In the genomic region with DNA sequence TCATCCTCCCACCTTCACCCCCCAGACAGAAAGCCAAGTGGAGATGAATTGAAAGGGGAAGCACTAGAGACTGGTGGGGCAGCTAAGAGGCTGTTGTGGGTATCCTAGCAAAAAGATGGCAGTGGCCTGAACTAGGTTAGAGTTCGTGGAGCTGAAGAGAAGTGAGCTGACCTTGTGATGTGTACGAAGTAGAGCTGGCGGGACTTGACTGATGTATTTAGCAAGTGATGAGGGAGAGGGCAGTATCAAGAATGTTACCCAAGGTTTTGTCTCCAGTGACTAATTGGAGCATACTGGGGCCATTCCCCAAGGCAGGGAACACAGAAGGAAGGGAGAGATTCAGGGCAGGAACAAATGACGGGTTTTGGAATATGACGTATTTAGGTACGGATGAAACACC, we compare ENCODE assay signal across 2 cellular contexts.
TF ChIP-seq lines count a peak whose summit lies in the region.

No MANE protein-coding gene starts in this region.

TF ChIP-seq in IMR-90, 13 proteins besides CTCF, POLR2A, EP300 and RAD21:
- TF ChIP-seq BHLHE40 (IDR thresholded peaks at IDR 0.05; ENCODE audit: low read depth, low read length) = no peak
- TF ChIP-seq CHD1 (IDR thresholded peaks at IDR 0.05; ENCODE audit: low read depth, low read length) = no peak

TF ChIP-seq in liver, 16 proteins besides CTCF, POLR2A, EP300 and RAD21:
- TF ChIP-seq, protein P1, sequence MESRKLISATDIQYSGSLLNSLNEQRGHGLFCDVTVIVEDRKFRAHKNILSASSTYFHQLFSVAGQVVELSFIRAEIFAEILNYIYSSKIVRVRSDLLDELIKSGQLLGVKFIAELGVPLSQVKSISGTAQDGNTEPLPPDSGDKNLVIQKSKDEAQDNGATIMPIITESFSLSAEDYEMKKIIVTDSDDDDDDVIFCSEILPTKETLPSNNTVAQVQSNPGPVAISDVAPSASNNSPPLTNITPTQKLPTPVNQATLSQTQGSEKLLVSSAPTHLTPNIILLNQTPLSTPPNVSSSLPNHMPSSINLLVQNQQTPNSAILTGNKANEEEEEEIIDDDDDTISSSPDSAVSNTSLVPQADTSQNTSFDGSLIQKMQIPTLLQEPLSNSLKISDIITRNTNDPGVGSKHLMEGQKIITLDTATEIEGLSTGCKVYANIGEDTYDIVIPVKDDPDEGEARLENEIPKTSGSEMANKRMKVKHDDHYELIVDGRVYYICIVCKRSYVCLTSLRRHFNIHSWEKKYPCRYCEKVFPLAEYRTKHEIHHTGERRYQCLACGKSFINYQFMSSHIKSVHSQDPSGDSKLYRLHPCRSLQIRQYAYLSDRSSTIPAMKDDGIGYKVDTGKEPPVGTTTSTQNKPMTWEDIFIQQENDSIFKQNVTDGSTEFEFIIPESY (IDR thresholded peaks at IDR 0.05) = no peak
- TF ChIP-seq, protein P2, sequence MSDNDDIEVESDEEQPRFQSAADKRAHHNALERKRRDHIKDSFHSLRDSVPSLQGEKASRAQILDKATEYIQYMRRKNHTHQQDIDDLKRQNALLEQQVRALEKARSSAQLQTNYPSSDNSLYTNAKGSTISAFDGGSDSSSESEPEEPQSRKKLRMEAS (IDR thresholded peaks at IDR 0.05) = no peak
- TF ChIP-seq YY1 (IDR thresholded peaks at IDR 0.05) (no peak), SP1 (IDR thresholded peaks at IDR 0.05) (no peak), RXRA (IDR thresholded peaks at IDR 0.05) (no peak), FOXA1 (IDR thresholded peaks at IDR 0.05) (no peak), HNF4A (conservative IDR thresholded peaks at IDR 0.05) (no peak), FOXA2 (IDR thresholded peaks at IDR 0.05) (no peak), HNF4G (IDR thresholded peaks at IDR 0.05) (no peak), JUND (IDR thresholded peaks at IDR 0.05) (no peak), TAF1 (conservative IDR thresholded peaks at IDR 0.05) (no peak), NR2F2 (IDR thresholded peaks at IDR 0.05) (no peak)
- TF ChIP-seq, protein P3, sequence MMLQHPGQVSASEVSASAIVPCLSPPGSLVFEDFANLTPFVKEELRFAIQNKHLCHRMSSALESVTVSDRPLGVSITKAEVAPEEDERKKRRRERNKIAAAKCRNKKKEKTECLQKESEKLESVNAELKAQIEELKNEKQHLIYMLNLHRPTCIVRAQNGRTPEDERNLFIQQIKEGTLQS (IDR thresholded peaks at IDR 0.05) = no peak
- TF ChIP-seq, protein P4, sequence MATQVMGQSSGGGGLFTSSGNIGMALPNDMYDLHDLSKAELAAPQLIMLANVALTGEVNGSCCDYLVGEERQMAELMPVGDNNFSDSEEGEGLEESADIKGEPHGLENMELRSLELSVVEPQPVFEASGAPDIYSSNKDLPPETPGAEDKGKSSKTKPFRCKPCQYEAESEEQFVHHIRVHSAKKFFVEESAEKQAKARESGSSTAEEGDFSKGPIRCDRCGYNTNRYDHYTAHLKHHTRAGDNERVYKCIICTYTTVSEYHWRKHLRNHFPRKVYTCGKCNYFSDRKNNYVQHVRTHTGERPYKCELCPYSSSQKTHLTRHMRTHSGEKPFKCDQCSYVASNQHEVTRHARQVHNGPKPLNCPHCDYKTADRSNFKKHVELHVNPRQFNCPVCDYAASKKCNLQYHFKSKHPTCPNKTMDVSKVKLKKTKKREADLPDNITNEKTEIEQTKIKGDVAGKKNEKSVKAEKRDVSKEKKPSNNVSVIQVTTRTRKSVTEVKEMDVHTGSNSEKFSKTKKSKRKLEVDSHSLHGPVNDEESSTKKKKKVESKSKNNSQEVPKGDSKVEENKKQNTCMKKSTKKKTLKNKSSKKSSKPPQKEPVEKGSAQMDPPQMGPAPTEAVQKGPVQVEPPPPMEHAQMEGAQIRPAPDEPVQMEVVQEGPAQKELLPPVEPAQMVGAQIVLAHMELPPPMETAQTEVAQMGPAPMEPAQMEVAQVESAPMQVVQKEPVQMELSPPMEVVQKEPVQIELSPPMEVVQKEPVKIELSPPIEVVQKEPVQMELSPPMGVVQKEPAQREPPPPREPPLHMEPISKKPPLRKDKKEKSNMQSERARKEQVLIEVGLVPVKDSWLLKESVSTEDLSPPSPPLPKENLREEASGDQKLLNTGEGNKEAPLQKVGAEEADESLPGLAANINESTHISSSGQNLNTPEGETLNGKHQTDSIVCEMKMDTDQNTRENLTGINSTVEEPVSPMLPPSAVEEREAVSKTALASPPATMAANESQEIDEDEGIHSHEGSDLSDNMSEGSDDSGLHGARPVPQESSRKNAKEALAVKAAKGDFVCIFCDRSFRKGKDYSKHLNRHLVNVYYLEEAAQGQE (IDR thresholded peaks at IDR 0.05) = no peak
